In the genomic region with DNA sequence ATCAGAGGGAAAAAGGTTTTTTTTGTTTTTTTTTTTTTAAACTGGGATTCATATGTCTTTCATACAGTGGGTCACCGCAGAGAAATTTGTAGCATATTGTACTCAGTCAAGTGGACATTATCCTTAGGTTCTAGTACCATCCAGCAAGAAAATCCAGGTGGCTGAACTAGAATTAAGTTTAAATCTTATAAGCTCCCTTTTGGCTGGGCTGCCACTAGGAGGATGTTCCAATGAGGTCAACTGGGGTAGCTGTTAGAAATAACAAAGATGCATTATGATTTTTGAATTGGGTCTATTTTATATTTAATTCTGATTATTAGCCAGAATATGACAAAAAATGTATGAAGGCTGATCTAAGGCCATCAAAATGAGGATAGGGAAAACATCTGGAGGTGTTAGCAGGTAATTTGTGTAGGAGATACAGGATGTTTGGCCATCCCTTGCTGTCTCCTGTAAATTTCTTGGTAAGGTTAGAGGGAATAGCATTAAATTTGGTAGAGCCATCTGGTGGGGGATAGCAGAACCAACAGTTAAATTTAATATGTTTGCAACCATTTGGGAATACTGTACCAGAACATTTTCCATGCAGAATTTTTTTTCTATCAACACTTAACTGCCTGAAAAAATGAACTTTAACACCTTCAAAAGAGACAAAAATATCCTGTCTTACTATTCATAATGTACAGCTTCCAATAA, we compare ENCODE assay signal across 14 cellular contexts.
DNase-seq lines count a peak whose midpoint lies in the region; ATAC-seq and TF ChIP-seq lines count a peak whose summit lies in the region.
"Had no signal": no experiment of that assay in that cellular context is flagged by ENCODE, and none has a peak within 500 bp of the region (broad histone marks: within the 10 kb centered on the region; RNA-seq: fewer than 3 reads in every experiment).

No MANE protein-coding gene starts in this region.

- no peaks in the 10 kb centered on the region for H3K9me3 ChIP-seq in BE2C
- H3K9me3 ChIP-seq: Peyer's patch, prostate gland had no signal

- no peak for DNase-seq in BE2C
- DNase-seq in H7: peak; percentile 2
- DNase-seq in OCI-M1 (lab: John Stamatoyannopoulos, UW): peak; percentile 59
- peak; percentile 26 for DNase-seq in fibroblast of peridontal ligament (ENCODE audit: extremely low read depth)
- no peak for DNase-seq in activated CD8-positive, alpha-beta memory T cell treated with anti-CD3 and anti-CD28 coated beads for 24 hours
- no peak for DNase-seq in germinal center (ENCODE audit: low spot score)
- DNase-seq: activated effector memory CD4-positive, alpha-beta T cell treated with Interleukin-2 at 50 U/mL for 16 hours; CD4-positive, alpha-beta memory T cell; heart right ventricle; Peyer's patch had no signal

- H3K36me3 ChIP-seq in BE2C: no peaks in the 10 kb centered on the region
- H3K36me3 ChIP-seq in H7 (replicated peaks; ENCODE audit: control insufficient read depth, insufficient read depth, low read length): no peaks in the 10 kb centered on the region
- H3K36me3 ChIP-seq: heart right ventricle, Peyer's patch, prostate gland had no signal

- peak; percentile 46 for TF ChIP-seq CTCF in BE2C (IDR thresholded peaks at IDR 0.05; ENCODE audit: low read depth, low read length)

- ATAC-seq in HG02970 (IDR thresholded peaks at IDR 0.05; ENCODE audit: low FRiP score, unreplicated experiment) (no peak), GM18858 (IDR thresholded peaks at IDR 0.05; ENCODE audit: unreplicated experiment) (no peak)
- ATAC-seq: heart right ventricle had no signal

- H3K4me3 ChIP-seq in BE2C (ENCODE audit: low read depth, low read length): no peak overlapping the region
- no peak overlapping the region for H3K4me3 ChIP-seq in H7 (ENCODE audit: insufficient read depth, low read depth, low read length)
- H3K4me3 ChIP-seq: coronary artery, heart right ventricle, Peyer's patch, prostate gland had no signal

- no peaks in the 10 kb centered on the region for H3K27me3 ChIP-seq in BE2C
- H3K27me3 ChIP-seq in H7 (ENCODE audit: control insufficient read depth, insufficient read depth, low read length): no peaks in the 10 kb centered on the region
- H3K27me3 ChIP-seq: heart right ventricle, Peyer's patch had no signal

- H3K4me1 ChIP-seq in BE2C: peaks cover 9% of the 10 kb centered on the region; the same call in 1 of the 2 replicates
- H3K4me1 ChIP-seq: heart right ventricle, Peyer's patch, prostate gland had no signal

Comparison
In these comparisons a context has a peak if more than half of its experiments do, and no peak if none do; other contexts are left out.
1. DNase-seq: peak in H7 (single experiment), OCI-M1 (single experiment) and fibroblast of peridontal ligament (single experiment); none in BE2C (single experiment), activated CD8-positive, alpha-beta memory T cell treated with anti-CD3 and anti-CD28 coated beads for 24 hours (single experiment) and germinal center (single experiment).